8 cellular contexts compared by ENCODE assay signal in genomic region chr6:36599791-36600209, GRCh38. TPM values are rescaled to one million over a fixed set of nuclear protein-coding genes. Genes with fewer than 3 reads are reported as not detected.
DNase-seq lines count a peak whose midpoint lies in the region; ATAC-seq and TF ChIP-seq lines count a peak whose summit lies in the region.

No MANE protein-coding gene starts in this region.

- H3K36me3 ChIP-seq in fibroblast of lung (ENCODE audit: control insufficient read depth, insufficient read depth, low read length) (peaks cover 37% of the 10 kb centered on the region), colonic mucosa (peaks cover 17% of the 10 kb centered on the region)

- peaks cover 31% of the 10 kb centered on the region for H4K20me1 ChIP-seq in fibroblast of lung (ENCODE audit: control insufficient read depth, extremely low read depth, insufficient read depth, low read length)

- H3K27me3 Mint-ChIP-seq in activated T-cell treated with anti-CD3 and anti-CD28 coated beads, Interleukin-2, amount 50 U/mL, for 4 hours (ENCODE audit: low read depth) = no peaks in the 10 kb centered on the region

- H3K79me2 ChIP-seq in fibroblast of lung (ENCODE audit: control insufficient read depth, insufficient read depth, low read length) = peaks cover 100% of the 10 kb centered on the region

- H3K4me3 Mint-ChIP-seq in activated T-cell treated with anti-CD3 and anti-CD28 coated beads, Interleukin-2, amount 50 U/mL, for 4 hours = peak overlapping the region; percentile 95

- H3K4me2 ChIP-seq in fibroblast of lung (ENCODE audit: extremely low read depth, insufficient read depth, low read length) = peak overlapping the region; percentile 95

- peak; percentile 82 to 83 for ATAC-seq in activated T-cell treated with anti-CD3 and anti-CD28 coated beads, Interleukin-2, amount 50 U/mL, for 4 hours
- ATAC-seq in GM18519 (IDR thresholded peaks at IDR 0.05; ENCODE audit: low FRiP score, unreplicated experiment) = no peak

- H3K9me3 ChIP-seq in fibroblast of lung (ENCODE audit: control insufficient read depth, insufficient read depth, low read depth, low read length) (no peaks in the 10 kb centered on the region), colonic mucosa (no peaks in the 10 kb centered on the region)

- TF ChIP-seq CTCF in fibroblast of lung (conservative IDR thresholded peaks at IDR 0.05 in 1 of 2, IDR thresholded peaks at IDR 0.05 in 1 of 2; ENCODE audit: low read depth in 1 of 2, low read length in 2 of 2) (no peak), colonic mucosa (IDR thresholded peaks at IDR 0.05) (no peak)

- intact Hi-C loops in posterior vena cava (cut with DNase I) (loop anchor here in 1 of 2 donors (5.0 kb wide), 1 partner anchor 52 kb away; the partner anchor contains the start of gene STK38), colonic mucosa (cut with DNase I) (no loop called here)

- H3K9ac ChIP-seq in fibroblast of lung (ENCODE audit: insufficient read depth, low read length) (no peak overlapping the region), colonic mucosa (ENCODE audit: low read depth in 2 of 2, low read length in 2 of 2) (peak overlapping the region in 1 of 2 donors; percentile 28)

- H3K4me1 ChIP-seq in fibroblast of lung (ENCODE audit: control insufficient read depth, extremely low read depth, insufficient read depth, low read length) (peaks cover 14% of the 10 kb centered on the region), colonic mucosa (peaks cover 8% of the 10 kb centered on the region)

- H3K9me3 Mint-ChIP-seq in activated T-cell treated with anti-CD3 and anti-CD28 coated beads, Interleukin-2, amount 50 U/mL, for 4 hours = no peaks in the 10 kb centered on the region

- H2AFZ ChIP-seq in fibroblast of lung (ENCODE audit: low read length) = no peak overlapping the region

- peaks cover 82% of the 10 kb centered on the region for H3K36me3 Mint-ChIP-seq in activated T-cell treated with anti-CD3 and anti-CD28 coated beads, Interleukin-2, amount 50 U/mL, for 4 hours (ENCODE audit: insufficient read depth)

- H3K27ac ChIP-seq in fibroblast of lung (ENCODE audit: insufficient read depth, low read length) = no peak overlapping the region
- no peak overlapping the region for H3K27ac ChIP-seq in colonic mucosa

- peaks cover 69% of the 10 kb centered on the region for H3K4me1 Mint-ChIP-seq in activated T-cell treated with anti-CD3 and anti-CD28 coated beads, Interleukin-2, amount 50 U/mL, for 4 hours (ENCODE audit: low read depth)

- H3K4me3 ChIP-seq in fibroblast of lung (replicated peaks in 1 of 4; ENCODE audit: control extremely low read depth in 1 of 4, insufficient read depth in 1 of 4, low read depth in 3 of 4, low read length in 4 of 4) = peak overlapping the region; percentile 33 to 99 (median 84)
- H3K4me3 ChIP-seq in colonic mucosa = no peak overlapping the region

- peak; percentile 48 to 74 for DNase-seq in NCI-H2081 (lab: John Stamatoyannopoulos, UW)
- DNase-seq in NCI-H2081 treated with DMSO at 0.1 percent for 48 hours (lab: John Stamatoyannopoulos, UW) = no peak
- peak; percentile 37 for DNase-seq in activated T-cell treated with anti-CD3 and anti-CD28 coated beads, Interleukin-2, amount 50 U/mL, for 4 hours
- peak; percentile 51 to 65 for DNase-seq in fibroblast of lung (ENCODE audit: low read depth in 2 of 2)
- DNase-seq in posterior vena cava (ENCODE audit: low spot score) = peak; percentile 83
- no peak for DNase-seq in colonic mucosa
- DNase-seq in AML-193 (lab: John Stamatoyannopoulos, UW) = no peak

- H3K27me3 ChIP-seq in fibroblast of lung (ENCODE audit: control insufficient read depth, insufficient read depth, low read length) = no peaks in the 10 kb centered on the region
- H3K27me3 ChIP-seq in colonic mucosa = no peaks in the 10 kb centered on the region

RNA-seq across cellular contexts. Expression of gene SRSF3, which starts 5.6 kb away (rescaled TPM):
- total RNA-seq in activated T-cell treated with anti-CD3 and anti-CD28 coated beads, Interleukin-2, amount 50 U/mL, for 4 hours = 100 to 1,000 TPM; 751 to 800 (median 779) TPM
- total RNA-seq in fibroblast of lung = 191 and 200 TPM in 2 replicates
- polyA plus RNA-seq in fibroblast of lung = 435 and 493 TPM in 2 replicates
- polyA plus RNA-seq in fibroblast of lung (2012) = 375 and 433 TPM in 2 replicates
- 24.0 and 69.8 TPM in 2 replicates for polyA minus RNA-seq in fibroblast of lung (ENCODE audit: low replicate concordance)
- 100 to 1,000 TPM; 170 to 190 TPM for total RNA-seq in posterior vena cava
- total RNA-seq in colonic mucosa = 100 to 1,000 TPM; 252 to 372 TPM

RNA-seq across cellular contexts. Expression of gene STK38, which starts 52.5 kb away (rescaled TPM):
- total RNA-seq in activated T-cell treated with anti-CD3 and anti-CD28 coated beads, Interleukin-2, amount 50 U/mL, for 4 hours = 10 to 100 TPM; 14.2 to 16.6 (median 16.1) TPM
- total RNA-seq in fibroblast of lung (17.7 and 26.9 TPM in 2 replicates), posterior vena cava (10 to 100 TPM; 32.1 to 32.7 TPM), colonic mucosa (10 to 100 TPM; 55.9 to 83.4 TPM)
- 28.9 and 42.6 TPM in 2 replicates for polyA plus RNA-seq in fibroblast of lung
- polyA plus RNA-seq in fibroblast of lung (2012) = 25.2 and 34.0 TPM in 2 replicates
- 17.1 and 18.1 TPM in 2 replicates for polyA minus RNA-seq in fibroblast of lung (ENCODE audit: low replicate concordance)

Comparison
In these comparisons a context has a peak if more than half of its experiments do, and no peak if none do; other contexts are left out.
1. DNase-seq: peak in NCI-H2081 (2 of 2), activated T-cell treated with anti-CD3 and anti-CD28 coated beads, Interleukin-2, amount 50 U/mL, for 4 hours (single experiment), fibroblast of lung (2 of 2) and posterior vena cava (single experiment); none in NCI-H2081 treated with DMSO at 0.1 percent for 48 hours (single experiment), colonic mucosa (single experiment) and AML-193 (0 of 2).